In genomic region chr2:162379719-162380580, GRCh38 we compare ENCODE assay signal across 14 cellular contexts. TPM values are rescaled to one million over a fixed set of nuclear protein-coding genes. Genes with fewer than 3 reads are reported as not detected.
DNase-seq lines count a peak whose midpoint lies in the region; ATAC-seq lines count a peak whose summit lies in the region.
"Had no signal": no experiment of that assay in that cellular context is flagged by ENCODE, and none has a peak within 500 bp of the region (broad histone marks: within the 10 kb centered on the region; RNA-seq: fewer than 3 reads in every experiment).

No MANE protein-coding gene starts in this region.

- no peak overlapping the region for H3K27ac Mint-ChIP-seq in activated T-cell treated with anti-CD3 and anti-CD28 coated beads, Interleukin-2, amount 50 U/mL, for 24 hours

- H3K4me3 Mint-ChIP-seq in activated T-cell treated with anti-CD3 and anti-CD28 coated beads, Interleukin-2, amount 50 U/mL, for 4 hours, result peak overlapping the region; percentile 30
- H3K4me3 Mint-ChIP-seq in activated T-cell treated with anti-CD3 and anti-CD28 coated beads, Interleukin-2, amount 50 U/mL, for 24 hours, result no peak overlapping the region

- H3K4me1 Mint-ChIP-seq in activated T-cell treated with anti-CD3 and anti-CD28 coated beads, Interleukin-2, amount 50 U/mL, for 4 hours (ENCODE audit: low read depth), result no peaks in the 10 kb centered on the region
- peaks cover 1% of the 10 kb centered on the region for H3K4me1 Mint-ChIP-seq in activated T-cell treated with anti-CD3 and anti-CD28 coated beads, Interleukin-2, amount 50 U/mL, for 24 hours (ENCODE audit: low read depth)

- H3K36me3 Mint-ChIP-seq in activated T-cell treated with anti-CD3 and anti-CD28 coated beads, Interleukin-2, amount 50 U/mL, for 4 hours (ENCODE audit: insufficient read depth), result no peaks in the 10 kb centered on the region
- no peaks in the 10 kb centered on the region for H3K36me3 Mint-ChIP-seq in activated T-cell treated with anti-CD3 and anti-CD28 coated beads, Interleukin-2, amount 50 U/mL, for 24 hours (ENCODE audit: low read depth)

- no peak for ATAC-seq in activated T-cell treated with anti-CD3 and anti-CD28 coated beads, Interleukin-2, amount 50 U/mL, for 4 hours
- ATAC-seq in GM21717 (IDR thresholded peaks at IDR 0.05; ENCODE audit: unreplicated experiment), result peak; percentile 78
- ATAC-seq: pancreas had no signal

- peaks cover 18% of the 10 kb centered on the region for H3K27me3 Mint-ChIP-seq in activated T-cell treated with anti-CD3 and anti-CD28 coated beads, Interleukin-2, amount 50 U/mL, for 4 hours (ENCODE audit: low read depth)
- peaks cover 42% of the 10 kb centered on the region for H3K27me3 Mint-ChIP-seq in activated T-cell treated with anti-CD3 and anti-CD28 coated beads, Interleukin-2, amount 50 U/mL, for 24 hours

- H3K9me3 Mint-ChIP-seq in activated T-cell treated with anti-CD3 and anti-CD28 coated beads, Interleukin-2, amount 50 U/mL, for 4 hours, result no peaks in the 10 kb centered on the region
- H3K9me3 Mint-ChIP-seq in activated T-cell treated with anti-CD3 and anti-CD28 coated beads, Interleukin-2, amount 50 U/mL, for 24 hours, result no peaks in the 10 kb centered on the region

- DNase-seq in activated T-cell treated with anti-CD3 and anti-CD28 coated beads, Interleukin-2, amount 50 U/mL, for 4 hours, result no peak
- no peak for DNase-seq in activated T-cell treated with anti-CD3 and anti-CD28 coated beads, Interleukin-2, amount 50 U/mL, for 24 hours
- DNase-seq in RPMI7951 (ENCODE audit: low read depth), result peak; percentile 7
- peak; percentile 60 for DNase-seq in pulmonary artery endothelial cell (ENCODE audit: low read depth, low spot score)
- DNase-seq in cerebellar cortex (ENCODE audit: low spot score), result no peak
- no peak for DNase-seq in DMS 273 treated with DMSO at 0.1 percent for 48 hours (lab: John Stamatoyannopoulos, UW)
- DNase-seq in NAMALWA (ENCODE audit: low spot score), result no peak
- DNase-seq: activated CD4-positive, alpha-beta T cell treated with anti-CD3 and anti-CD28 coated beads, Interleukin-2, amount 50 U/mL, for 4 hours; DMS79; NCI-H446 treated with DMSO at 0.1 percent for 48 hours; pancreas; stimulated activated CD4-positive, alpha-beta T cell treated with anti-CD3 and anti-CD28 coated beads, Interleukin-4, amount 100 ng/mL, for 24 hours; substantia nigra had no signal

RNA-seq across cellular contexts. Expression of gene GCA, which starts 36.0 kb away (rescaled TPM):
- 10 to 100 TPM; 11.1 to 13.0 (median 11.8) TPM for total RNA-seq in activated T-cell treated with anti-CD3 and anti-CD28 coated beads, Interleukin-2, amount 50 U/mL, for 4 hours
- total RNA-seq in RPMI7951 (2014; rRNA removed; shearing (Covaris generic)), result 16.3 and 21.5 TPM in 2 replicates
- 18.6 and 19.1 TPM in 2 replicates for total RNA-seq in pulmonary artery endothelial cell

Comparison
In these comparisons a context has a peak if more than half of its experiments do, and no peak if none do; other contexts are left out.
1. DNase-seq: peak in RPMI7951 (single experiment) and pulmonary artery endothelial cell (single experiment); none in activated T-cell treated with anti-CD3 and anti-CD28 coated beads, Interleukin-2, amount 50 U/mL, for 4 hours (single experiment), activated T-cell treated with anti-CD3 and anti-CD28 coated beads, Interleukin-2, amount 50 U/mL, for 24 hours (single experiment), cerebellar cortex (single experiment), DMS 273 treated with DMSO at 0.1 percent for 48 hours (single experiment) and NAMALWA (single experiment).